ENCODE assay signal across 8 cellular contexts in the genomic region with DNA sequence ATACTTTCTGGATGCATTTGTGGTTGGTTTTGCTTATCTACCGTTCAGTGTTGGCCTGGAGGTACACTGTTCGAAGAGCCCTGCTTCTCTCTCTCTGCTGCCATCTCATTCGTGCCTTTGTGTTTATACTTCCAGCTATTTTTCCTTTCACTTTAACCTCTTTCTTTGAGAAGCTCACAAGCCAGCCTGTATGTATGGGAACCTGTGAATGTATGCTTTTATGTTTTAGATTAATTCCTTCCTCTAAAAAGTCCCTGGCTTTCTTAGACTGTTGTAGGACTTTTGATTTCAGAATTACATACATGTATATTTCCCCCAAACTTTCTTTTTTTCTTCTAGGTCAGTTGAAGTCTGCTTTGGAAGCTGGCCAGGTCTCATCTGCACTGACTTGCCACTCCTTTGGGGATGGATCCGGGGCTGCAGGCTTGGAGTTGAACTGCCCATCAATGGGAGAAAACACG.
DNase-seq lines count a peak whose midpoint lies in the region; ATAC-seq and TF ChIP-seq lines count a peak whose summit lies in the region.

No MANE protein-coding gene starts in this region.

- H3K9me3 ChIP-seq in Caco-2 (no peaks in the 10 kb centered on the region), RWPE2 (ENCODE audit: severe bottlenecking) (no peaks in the 10 kb centered on the region), esophagus muscularis mucosa (no peaks in the 10 kb centered on the region)

- TF ChIP-seq EP300 in esophagus muscularis mucosa (IDR thresholded peaks at IDR 0.05), result no peak

- H3K27me3 Mint-ChIP-seq in Caco-2 (ENCODE audit: insufficient read depth, unreplicated experiment), result no peaks in the 10 kb centered on the region

- H3K9me3 Mint-ChIP-seq in Caco-2 (ENCODE audit: unreplicated experiment), result no peaks in the 10 kb centered on the region

- peaks cover 55% of the 10 kb centered on the region for H3K36me3 Mint-ChIP-seq in Caco-2 (ENCODE audit: insufficient read depth, unreplicated experiment)

- H3K4me1 ChIP-seq in Caco-2 (peaks cover 14% of the 10 kb centered on the region), RWPE2 (ENCODE audit: insufficient read depth, poor library complexity, severe bottlenecking) (peaks cover 57% of the 10 kb centered on the region), esophagus muscularis mucosa (peaks cover 5 to 26% (median 13%) of the 10 kb centered on the region in 4 donors)

- peaks cover 11% of the 10 kb centered on the region for H3K4me1 Mint-ChIP-seq in Caco-2 (ENCODE audit: low read depth, unreplicated experiment)

- CTCF ChIA-PET in Caco-2 (lab: Charles Lee), result no interaction called here

- WGBS in esophagus muscularis mucosa, result 30% methylated on average over 5 of the region's 5 CpGs

- POLR2A ChIA-PET in Caco-2 (lab: Charles Lee), result interaction anchor here (0.6 kb wide), 1 partner anchor 129 kb away, joined by 4 read pairs; no protein-coding TSS in a partner anchor

- no peak for TF ChIP-seq CTCF in Caco-2 (IDR thresholded peaks at IDR 0.05; ENCODE audit: insufficient read depth in 1 of 2, low read depth in 1 of 2, low read length in 1 of 2, severe bottlenecking in 1 of 2, unreplicated experiment in 1 of 2)
- no peak for TF ChIP-seq CTCF in RWPE2 (IDR thresholded peaks at IDR 0.05; ENCODE audit: poor library complexity, severe bottlenecking)
- TF ChIP-seq CTCF in esophagus muscularis mucosa (IDR thresholded peaks at IDR 0.05), result no peak
- no peak for TF ChIP-seq CTCF in GM10266 (IDR thresholded peaks at IDR 0.05; ENCODE audit: control insufficient read depth, insufficient read depth, low read depth, missing control alignments)

- no peaks in the 10 kb centered on the region for H3K27me3 ChIP-seq in Caco-2 (replicated peaks; ENCODE audit: control insufficient read depth, insufficient read depth, low read length)
- H3K27me3 ChIP-seq in RWPE2 (ENCODE audit: insufficient read depth, poor library complexity, severe bottlenecking), result no peaks in the 10 kb centered on the region
- no peaks in the 10 kb centered on the region for H3K27me3 ChIP-seq in esophagus muscularis mucosa

- no peaks in the 10 kb centered on the region for H3K36me3 ChIP-seq in Caco-2 (ENCODE audit: control insufficient read depth, insufficient read depth, low read length)
- peaks cover 40% of the 10 kb centered on the region for H3K36me3 ChIP-seq in RWPE2 (ENCODE audit: low read depth)
- peaks cover 0 to 14% (median 7%) of the 10 kb centered on the region in 4 donors for H3K36me3 ChIP-seq in esophagus muscularis mucosa

- BruUV-seq in Caco-2 (replicated peaks; lab: Mats Ljungman, UMichigan), result no TSS peak

- no peak overlapping the region for H3K4me3 Mint-ChIP-seq in Caco-2 (ENCODE audit: unreplicated experiment)

- DNase-seq in Caco-2 (no peak), RWPE2 (ENCODE audit: low spot score) (peak; percentile 96), esophagus muscularis mucosa (ENCODE audit: extremely low spot score) (no peak), sciatic nerve (ENCODE audit: low spot score) (peak; percentile 63), cortex of kidney (lab: John Stamatoyannopoulos, UW) (no peak), GM10266 (ENCODE audit: extremely low spot score) (no peak), SKM-1 (lab: John Stamatoyannopoulos, UW; ENCODE audit: unreplicated experiment) (no peak), activated gamma-delta T cell (lab: John Stamatoyannopoulos, UW) (no peak)

- no peak for TF ChIP-seq POLR2A in esophagus muscularis mucosa (IDR thresholded peaks at IDR 0.05; ENCODE audit: low read depth)

- H3K4me3 ChIP-seq in Caco-2 (ENCODE audit: low read depth, low read length) (no peak overlapping the region), RWPE2 (ENCODE audit: severe bottlenecking) (peak overlapping the region; percentile 15), esophagus muscularis mucosa (peak overlapping the region in 1 of 4 donors; percentile 8)

- peak overlapping the region; percentile 100 for H3K27ac ChIP-seq in RWPE2 (ENCODE audit: poor library complexity, severe bottlenecking)
- H3K27ac ChIP-seq in esophagus muscularis mucosa (replicated peaks in 1 of 4), result peak overlapping the region; percentile 37 to 59 (median 56)

- peak overlapping the region; percentile 19 for H3K27ac Mint-ChIP-seq in Caco-2 (ENCODE audit: unreplicated experiment)

- intact Hi-C loops in Caco-2 (cut with micrococcal nuclease; ENCODE audit: unreplicated experiment), result no loop called here
- intact Hi-C loops in esophagus muscularis mucosa (cut with DNase I), result no loop called here
- intact Hi-C loops in sciatic nerve (cut with DNase I), result no loop called here

- peak; percentile 53 for ATAC-seq in RWPE2 (ENCODE audit: low read depth)
- peak; percentile 50 for ATAC-seq in sciatic nerve

Comparison
In these comparisons a context has a peak if more than half of its experiments do, and no peak if none do; other contexts are left out.
1. DNase-seq: peak in RWPE2 (single experiment) and sciatic nerve (single experiment); none in Caco-2 (0 of 2), esophagus muscularis mucosa (single experiment), cortex of kidney (single experiment), GM10266 (single experiment), SKM-1 (single experiment) and activated gamma-delta T cell (single experiment).